Comparison of ENCODE assay signal across 13 cellular contexts in the genomic region with DNA sequence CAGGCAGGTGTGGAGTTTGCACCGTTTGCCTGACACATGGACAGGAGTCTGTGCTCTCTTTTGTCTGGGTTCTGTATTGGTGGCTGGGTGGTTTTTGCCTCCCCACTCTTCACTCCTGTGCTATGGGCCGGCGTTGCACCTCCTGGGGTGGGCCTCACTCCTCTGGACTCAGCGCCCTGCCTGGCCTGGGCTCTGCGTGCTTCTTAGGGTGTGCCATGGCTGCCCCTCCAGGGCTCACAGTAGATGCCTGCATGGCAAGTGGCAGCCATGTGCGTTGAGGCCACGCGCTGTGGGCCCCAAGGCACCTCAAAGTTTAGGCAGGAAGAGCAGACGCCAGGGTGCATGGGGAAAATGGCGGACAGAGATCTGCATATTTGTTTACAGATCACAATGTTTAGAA.
"Had no signal": no experiment of that assay in that cellular context is flagged by ENCODE, and none has a peak within 500 bp of the region (broad histone marks: within the 10 kb centered on the region; RNA-seq: fewer than 3 reads in every experiment).

No MANE protein-coding gene starts in this region.

- H3K36me3 ChIP-seq: esophagus squamous epithelium, sigmoid colon had no signal

- H3K9me3 Mint-ChIP-seq: effector memory CD8-positive, alpha-beta T cell had no signal

- DNase-seq: effector memory CD8-positive, alpha-beta T cell; esophagus squamous epithelium; foreskin fibroblast; left colon; mesendoderm; naive B cell; posterior cingulate gyrus; sigmoid colon; stimulated activated CD4-positive, alpha-beta T cell treated with anti-CD3 and anti-CD28 coated beads, Interleukin-12 subunit alpha, Interleukin-12 subunit beta, amount 100 ng/mL, for 4 hours; stimulated activated naive CD4-positive, alpha-beta T cell; trophoblast cell had no signal

- H3K27ac ChIP-seq: esophagus squamous epithelium, sigmoid colon, skin epidermis had no signal

- H3K27ac Mint-ChIP-seq: effector memory CD8-positive, alpha-beta T cell; nephron had no signal

- H3K4me3 Mint-ChIP-seq: effector memory CD8-positive, alpha-beta T cell; nephron had no signal

- H3K9me3 ChIP-seq: esophagus squamous epithelium, sigmoid colon had no signal

- H3K4me3 ChIP-seq: esophagus squamous epithelium, sigmoid colon, skin epidermis had no signal

- ATAC-seq: effector memory CD8-positive, alpha-beta T cell; left colon had no signal
